8 cellular contexts compared by ENCODE assay signal in the genomic region with DNA sequence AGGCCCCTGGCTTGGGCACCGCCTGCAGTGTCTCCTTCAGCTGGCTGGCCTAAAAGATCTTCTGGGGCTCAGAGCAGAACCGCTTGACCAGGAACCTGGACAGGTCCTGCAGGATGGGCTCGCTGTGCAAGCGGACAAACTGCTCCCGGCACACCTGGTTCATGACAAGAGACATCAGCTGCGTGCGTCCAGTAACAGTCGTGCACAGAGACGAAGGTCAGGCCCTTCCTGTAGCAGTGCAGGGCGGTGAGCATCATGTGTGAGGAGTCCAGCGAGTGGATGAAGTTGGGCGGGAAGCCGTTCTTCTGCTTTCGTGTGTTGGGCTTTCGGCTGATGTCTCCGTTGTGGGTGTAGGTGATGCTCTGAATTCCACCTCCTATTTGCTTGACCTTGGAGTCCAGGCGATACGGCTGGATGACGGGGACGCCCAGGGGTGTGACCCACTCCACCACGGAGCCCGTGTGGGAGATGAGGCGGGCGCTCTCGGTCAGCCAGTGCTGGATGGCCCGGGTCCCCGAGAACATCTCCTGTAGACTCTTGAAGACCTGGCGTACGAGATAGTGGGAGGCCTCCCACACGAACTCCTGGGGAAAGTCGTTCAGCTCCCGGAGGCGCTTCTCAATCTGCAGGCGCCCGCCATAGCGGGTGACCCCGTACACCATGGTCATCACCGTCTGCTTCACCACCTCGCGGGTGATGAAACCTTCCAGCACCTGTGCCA.
A peak's percentile ranks its signal among the peaks of the same experiment; 100 is the strongest.
DNase-seq lines count a peak whose midpoint lies in the region; ATAC-seq, FAIRE-seq and TF ChIP-seq lines count a peak whose summit lies in the region.
"Not testable (repeated sequence)": the region's sequence is repeated elsewhere in the genome, so short reads cannot be mapped to it uniquely, and the experiment has no call there.

No MANE protein-coding gene starts in this region.

- not testable (repeated sequence) for TF ChIP-seq CTCF in chondrocyte (IDR thresholded peaks at IDR 0.05); osteocyte (IDR thresholded peaks at IDR 0.05)

- not testable (repeated sequence) for TF ChIP-seq POLR2A in GM12892 (IDR thresholded peaks at IDR 0.05; ENCODE audit: low read depth, low read length)

- FAIRE-seq in GM12892 (lab: Jason Lieb, UNC) (peak; percentile 27), urothelium cell line (lab: Jason Lieb, UNC) (peak; percentile 94)

- not testable (repeated sequence) for H3K36me3 Mint-ChIP-seq in T-helper 17 cell (ENCODE audit: low read depth); activated T-helper 2 cell treated with anti-CD3 and anti-CD28 coated beads, Interferon-gamma antibody, Interleukin-2, Interleukin-4, amounts not matched to agents 10 μg/mL and 5 μg/mL and 100 μg/mL, durations not matched to agents 14 hours and 24 hours and 36 hours (ENCODE audit: low read depth); activated naive CD8-positive, alpha-beta T cell treated with anti-CD3 and anti-CD28 coated beads, Interleukin-2, amount 10 ng/mL, durations not matched to agents 7 days and 5 days; chondrocyte (ENCODE audit: low read depth); memory B cell; osteocyte (ENCODE audit: unreplicated experiment)

- DNase-seq in GM12892 (ENCODE audit: insufficient read length); T-helper 17 cell; activated T-helper 2 cell treated with anti-CD3 and anti-CD28 coated beads, Interferon-gamma antibody, Interleukin-2, Interleukin-4, amounts not matched to agents 10 μg/mL and 5 μg/mL and 100 μg/mL, durations not matched to agents 14 hours and 24 hours and 36 hours (ENCODE audit: low spot score); activated naive CD8-positive, alpha-beta T cell treated with anti-CD3 and anti-CD28 coated beads, Interleukin-2, amount 10 ng/mL, durations not matched to agents 7 days and 5 days; memory B cell (ENCODE audit: low spot score in 2 of 2); urothelium cell line (ENCODE audit: low spot score): not testable (repeated sequence)
- DNase-seq in chondrocyte (ENCODE audit: low spot score) (peak; percentile 93), osteocyte (ENCODE audit: extremely low spot score, unreplicated experiment) (peak; percentile 83)

- not testable (repeated sequence) for ATAC-seq in T-helper 17 cell; activated naive CD8-positive, alpha-beta T cell treated with anti-CD3 and anti-CD28 coated beads, Interleukin-2, amount 10 ng/mL, durations not matched to agents 7 days and 5 days (ENCODE audit: low read depth); memory B cell (ENCODE audit: low read depth)

- H3K9me3 Mint-ChIP-seq in activated T-helper 2 cell treated with anti-CD3 and anti-CD28 coated beads, Interferon-gamma antibody, Interleukin-2, Interleukin-4, amounts not matched to agents 10 μg/mL and 5 μg/mL and 100 μg/mL, durations not matched to agents 14 hours and 24 hours and 36 hours; activated naive CD8-positive, alpha-beta T cell treated with anti-CD3 and anti-CD28 coated beads, Interleukin-2, amount 10 ng/mL, durations not matched to agents 7 days and 5 days; chondrocyte (ENCODE audit: low read depth); memory B cell; osteocyte (ENCODE audit: unreplicated experiment): not testable (repeated sequence)

- H3K27me3 Mint-ChIP-seq in T-helper 17 cell: peaks cover 39% of the 10 kb centered on the region
- H3K27me3 Mint-ChIP-seq in activated T-helper 2 cell treated with anti-CD3 and anti-CD28 coated beads, Interferon-gamma antibody, Interleukin-2, Interleukin-4, amounts not matched to agents 10 μg/mL and 5 μg/mL and 100 μg/mL, durations not matched to agents 14 hours and 24 hours and 36 hours (ENCODE audit: low read depth): peaks cover 30% of the 10 kb centered on the region
- H3K27me3 Mint-ChIP-seq in activated naive CD8-positive, alpha-beta T cell treated with anti-CD3 and anti-CD28 coated beads, Interleukin-2, amount 10 ng/mL, durations not matched to agents 7 days and 5 days: peaks cover 32% of the 10 kb centered on the region
- H3K27me3 Mint-ChIP-seq in chondrocyte (ENCODE audit: low read depth); osteocyte (ENCODE audit: unreplicated experiment): not testable (repeated sequence)
- H3K27me3 Mint-ChIP-seq in memory B cell: peaks cover 16% of the 10 kb centered on the region

- not testable (repeated sequence) for H3K9me3 ChIP-seq in T-helper 17 cell (ENCODE audit: control insufficient read depth, low read length, poor library complexity, severe bottlenecking)

- POLR2A ChIA-PET in activated naive CD8-positive, alpha-beta T cell treated with anti-CD3 and anti-CD28 coated beads, Interleukin-2, amount 10 ng/mL, durations not matched to agents 7 days and 5 days (lab: Charles Lee): not testable (repeated sequence)

- intact Hi-C loops in activated T-helper 2 cell treated with anti-CD3 and anti-CD28 coated beads, Interferon-gamma antibody, Interleukin-2, Interleukin-4, amounts not matched to agents 10 μg/mL and 5 μg/mL and 100 μg/mL, durations not matched to agents 14 hours and 24 hours and 36 hours (cut with micrococcal nuclease): not testable (repeated sequence)

- H3K4me1 Mint-ChIP-seq in T-helper 17 cell; activated T-helper 2 cell treated with anti-CD3 and anti-CD28 coated beads, Interferon-gamma antibody, Interleukin-2, Interleukin-4, amounts not matched to agents 10 μg/mL and 5 μg/mL and 100 μg/mL, durations not matched to agents 14 hours and 24 hours and 36 hours (ENCODE audit: low read depth); activated naive CD8-positive, alpha-beta T cell treated with anti-CD3 and anti-CD28 coated beads, Interleukin-2, amount 10 ng/mL, durations not matched to agents 7 days and 5 days; memory B cell: not testable (repeated sequence)
- H3K4me1 Mint-ChIP-seq in chondrocyte (ENCODE audit: low read depth) (peaks cover 14% of the 10 kb centered on the region), osteocyte (ENCODE audit: unreplicated experiment) (peaks cover 11% of the 10 kb centered on the region)

- H3K27ac Mint-ChIP-seq in T-helper 17 cell; activated T-helper 2 cell treated with anti-CD3 and anti-CD28 coated beads, Interferon-gamma antibody, Interleukin-2, Interleukin-4, amounts not matched to agents 10 μg/mL and 5 μg/mL and 100 μg/mL, durations not matched to agents 14 hours and 24 hours and 36 hours; activated naive CD8-positive, alpha-beta T cell treated with anti-CD3 and anti-CD28 coated beads, Interleukin-2, amount 10 ng/mL, durations not matched to agents 7 days and 5 days; chondrocyte (ENCODE audit: unreplicated experiment); memory B cell; osteocyte (ENCODE audit: unreplicated experiment): not testable (repeated sequence)

- H3K4me3 Mint-ChIP-seq in T-helper 17 cell: peak overlapping the region; percentile 57
- peak overlapping the region; percentile 45 for H3K4me3 Mint-ChIP-seq in activated T-helper 2 cell treated with anti-CD3 and anti-CD28 coated beads, Interferon-gamma antibody, Interleukin-2, Interleukin-4, amounts not matched to agents 10 μg/mL and 5 μg/mL and 100 μg/mL, durations not matched to agents 14 hours and 24 hours and 36 hours (ENCODE audit: low read depth)
- peak overlapping the region; percentile 30 for H3K4me3 Mint-ChIP-seq in activated naive CD8-positive, alpha-beta T cell treated with anti-CD3 and anti-CD28 coated beads, Interleukin-2, amount 10 ng/mL, durations not matched to agents 7 days and 5 days
- H3K4me3 Mint-ChIP-seq in chondrocyte (ENCODE audit: unreplicated experiment); osteocyte (ENCODE audit: unreplicated experiment): not testable (repeated sequence)
- H3K4me3 Mint-ChIP-seq in memory B cell: peak overlapping the region; percentile 32
